ENCODE assay signal across 1 cellular context in genomic region chr5:179825655-179826182, GRCh38.
TF ChIP-seq lines count a peak whose summit lies in the region.

No MANE protein-coding gene starts in this region.

TF ChIP-seq in HepG2, 621 proteins besides CTCF, POLR2A, EP300 and RAD21 (continues in another document):
- no peak for TF ChIP-seq ETV6 (CRISPR knock-in tag; conservative IDR thresholded peaks at IDR 0.05)
- no peak for TF ChIP-seq ZNF724P (CRISPR knock-in tag; IDR thresholded peaks at IDR 0.05; ENCODE audit: borderline replicate concordance)
- no peak for TF ChIP-seq ZEB1 (IDR thresholded peaks at IDR 0.05; ENCODE audit: insufficient replicate concordance, low read depth)
- TF ChIP-seq ZBTB4 (CRISPR knock-in tag; IDR thresholded peaks at IDR 0.05; ENCODE audit: borderline replicate concordance), result peak; percentile 70
- TF ChIP-seq ZNF670 (CRISPR knock-in tag; IDR thresholded peaks at IDR 0.05; ENCODE audit: borderline replicate concordance), result no peak
- TF ChIP-seq TBX2 (CRISPR knock-in tag; IDR thresholded peaks at IDR 0.05; ENCODE audit: borderline replicate concordance), result no peak; the same call in 1 of the 2 replicates
- peak; percentile 49; the same call in 1 of the 2 replicates for TF ChIP-seq POLR2G (IDR thresholded peaks at IDR 0.05; ENCODE audit: low read depth, low read length)
- TF ChIP-seq, protein P1, sequence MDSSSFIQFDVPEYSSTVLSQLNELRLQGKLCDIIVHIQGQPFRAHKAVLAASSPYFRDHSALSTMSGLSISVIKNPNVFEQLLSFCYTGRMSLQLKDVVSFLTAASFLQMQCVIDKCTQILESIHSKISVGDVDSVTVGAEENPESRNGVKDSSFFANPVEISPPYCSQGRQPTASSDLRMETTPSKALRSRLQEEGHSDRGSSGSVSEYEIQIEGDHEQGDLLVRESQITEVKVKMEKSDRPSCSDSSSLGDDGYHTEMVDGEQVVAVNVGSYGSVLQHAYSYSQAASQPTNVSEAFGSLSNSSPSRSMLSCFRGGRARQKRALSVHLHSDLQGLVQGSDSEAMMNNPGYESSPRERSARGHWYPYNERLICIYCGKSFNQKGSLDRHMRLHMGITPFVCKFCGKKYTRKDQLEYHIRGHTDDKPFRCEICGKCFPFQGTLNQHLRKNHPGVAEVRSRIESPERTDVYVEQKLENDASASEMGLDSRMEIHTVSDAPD (CRISPR knock-in tag; IDR thresholded peaks at IDR 0.05), result no peak
- TF ChIP-seq SOX6 (IDR thresholded peaks at IDR 0.05), result no peak
- TF ChIP-seq SOX6 (CRISPR knock-in tag; IDR thresholded peaks at IDR 0.05), result peak; percentile 51; the same call in 1 of the 2 replicates
- peak; percentile 77 for TF ChIP-seq AGO2 (optimal IDR thresholded peaks at IDR 0.05; ENCODE audit: low read depth, low read length)
- TF ChIP-seq FOXP1 (IDR thresholded peaks at IDR 0.05), result no peak
- TF ChIP-seq FOXP1 (CRISPR knock-in tag; IDR thresholded peaks at IDR 0.05), result no peak; the same call in 1 of the 2 replicates
- TF ChIP-seq ZNF614 (CRISPR knock-in tag; IDR thresholded peaks at IDR 0.05; ENCODE audit: borderline replicate concordance), result no peak
- TF ChIP-seq CBX1 (IDR thresholded peaks at IDR 0.05; ENCODE audit: low read depth), result no peak
- no peak for TF ChIP-seq ZNF780A (CRISPR knock-in tag; IDR thresholded peaks at IDR 0.05)
- 0 out of 2 replicates have a peak, but pooled peaks have one; percentile 25 for TF ChIP-seq RFXAP (CRISPR knock-in tag; IDR thresholded peaks at IDR 0.05; ENCODE audit: borderline replicate concordance)
- TF ChIP-seq HIC2 (CRISPR knock-in tag; IDR thresholded peaks at IDR 0.05; ENCODE audit: low read depth), result 0 out of 2 replicates have a peak, but pooled peaks have one; percentile 47
- TF ChIP-seq KLF16 (CRISPR knock-in tag; IDR thresholded peaks at IDR 0.05), result no peak
- TF ChIP-seq SMYD3 (CRISPR knock-in tag; IDR thresholded peaks at IDR 0.05), result 0 out of 2 replicates have a peak, but pooled peaks have one; percentile 12
- TF ChIP-seq NBN (conservative IDR thresholded peaks at IDR 0.05), result no peak
- TF ChIP-seq ZNF121 (CRISPR knock-in tag; IDR thresholded peaks at IDR 0.05), result no peak
- no peak for TF ChIP-seq AHR (CRISPR knock-in tag; IDR thresholded peaks at IDR 0.05)
- TF ChIP-seq ZKSCAN8 (CRISPR knock-in tag; IDR thresholded peaks at IDR 0.05; ENCODE audit: borderline replicate concordance), result 0 out of 2 replicates have a peak, but pooled peaks have one; percentile 25
- TF ChIP-seq, protein P2, sequence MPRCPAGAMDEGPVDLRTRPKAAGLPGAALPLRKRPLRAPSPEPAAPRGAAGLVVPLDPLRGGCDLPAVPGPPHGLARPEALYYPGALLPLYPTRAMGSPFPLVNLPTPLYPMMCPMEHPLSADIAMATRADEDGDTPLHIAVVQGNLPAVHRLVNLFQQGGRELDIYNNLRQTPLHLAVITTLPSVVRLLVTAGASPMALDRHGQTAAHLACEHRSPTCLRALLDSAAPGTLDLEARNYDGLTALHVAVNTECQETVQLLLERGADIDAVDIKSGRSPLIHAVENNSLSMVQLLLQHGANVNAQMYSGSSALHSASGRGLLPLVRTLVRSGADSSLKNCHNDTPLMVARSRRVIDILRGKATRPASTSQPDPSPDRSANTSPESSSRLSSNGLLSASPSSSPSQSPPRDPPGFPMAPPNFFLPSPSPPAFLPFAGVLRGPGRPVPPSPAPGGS (CRISPR knock-in tag; IDR thresholded peaks at IDR 0.05), result no peak
- TF ChIP-seq, protein P3, sequence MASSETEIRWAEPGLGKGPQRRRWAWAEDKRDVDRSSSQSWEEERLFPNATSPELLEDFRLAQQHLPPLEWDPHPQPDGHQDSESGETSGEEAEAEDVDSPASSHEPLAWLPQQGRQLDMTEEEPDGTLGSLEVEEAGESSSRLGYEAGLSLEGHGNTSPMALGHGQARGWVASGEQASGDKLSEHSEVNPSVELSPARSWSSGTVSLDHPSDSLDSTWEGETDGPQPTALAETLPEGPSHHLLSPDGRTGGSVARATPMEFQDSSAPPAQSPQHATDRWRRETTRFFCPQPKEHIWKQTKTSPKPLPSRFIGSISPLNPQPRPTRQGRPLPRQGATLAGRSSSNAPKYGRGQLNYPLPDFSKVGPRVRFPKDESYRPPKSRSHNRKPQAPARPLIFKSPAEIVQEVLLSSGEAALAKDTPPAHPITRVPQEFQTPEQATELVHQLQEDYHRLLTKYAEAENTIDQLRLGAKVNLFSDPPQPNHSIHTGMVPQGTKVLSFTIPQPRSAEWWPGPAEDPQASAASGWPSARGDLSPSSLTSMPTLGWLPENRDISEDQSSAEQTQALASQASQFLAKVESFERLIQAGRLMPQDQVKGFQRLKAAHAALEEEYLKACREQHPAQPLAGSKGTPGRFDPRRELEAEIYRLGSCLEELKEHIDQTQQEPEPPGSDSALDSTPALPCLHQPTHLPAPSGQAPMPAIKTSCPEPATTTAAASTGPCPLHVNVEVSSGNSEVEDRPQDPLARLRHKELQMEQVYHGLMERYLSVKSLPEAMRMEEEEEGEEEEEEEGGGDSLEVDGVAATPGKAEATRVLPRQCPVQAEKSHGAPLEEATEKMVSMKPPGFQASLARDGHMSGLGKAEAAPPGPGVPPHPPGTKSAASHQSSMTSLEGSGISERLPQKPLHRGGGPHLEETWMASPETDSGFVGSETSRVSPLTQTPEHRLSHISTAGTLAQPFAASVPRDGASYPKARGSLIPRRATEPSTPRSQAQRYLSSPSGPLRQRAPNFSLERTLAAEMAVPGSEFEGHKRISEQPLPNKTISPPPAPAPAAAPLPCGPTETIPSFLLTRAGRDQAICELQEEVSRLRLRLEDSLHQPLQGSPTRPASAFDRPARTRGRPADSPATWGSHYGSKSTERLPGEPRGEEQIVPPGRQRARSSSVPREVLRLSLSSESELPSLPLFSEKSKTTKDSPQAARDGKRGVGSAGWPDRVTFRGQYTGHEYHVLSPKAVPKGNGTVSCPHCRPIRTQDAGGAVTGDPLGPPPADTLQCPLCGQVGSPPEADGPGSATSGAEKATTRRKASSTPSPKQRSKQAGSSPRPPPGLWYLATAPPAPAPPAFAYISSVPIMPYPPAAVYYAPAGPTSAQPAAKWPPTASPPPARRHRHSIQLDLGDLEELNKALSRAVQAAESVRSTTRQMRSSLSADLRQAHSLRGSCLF (CRISPR knock-in tag; IDR thresholded peaks at IDR 0.05; ENCODE audit: borderline replicate concordance), result no peak
- TF ChIP-seq NR2F6 (IDR thresholded peaks at IDR 0.05), result peak; percentile 29; the same call in 1 of the 2 replicates
- TF ChIP-seq NR2F6 (CRISPR knock-in tag; IDR thresholded peaks at IDR 0.05), result peak; percentile 25; the same call in 1 of the 2 replicates
- no peak for TF ChIP-seq RBAK (CRISPR knock-in tag; IDR thresholded peaks at IDR 0.05)
- TF ChIP-seq CBX2 (IDR thresholded peaks at IDR 0.05; ENCODE audit: low read depth, low read length), result no peak
- TF ChIP-seq CBX2 (CRISPR knock-in tag; IDR thresholded peaks at IDR 0.05; ENCODE audit: low read depth), result no peak
- TF ChIP-seq ZNF44 (CRISPR knock-in tag; IDR thresholded peaks at IDR 0.05), result no peak
- no peak for TF ChIP-seq SIX4 (CRISPR knock-in tag; IDR thresholded peaks at IDR 0.05)
- no peak for TF ChIP-seq ISX (CRISPR knock-in tag; conservative IDR thresholded peaks at IDR 0.05)
- TF ChIP-seq, protein P4, sequence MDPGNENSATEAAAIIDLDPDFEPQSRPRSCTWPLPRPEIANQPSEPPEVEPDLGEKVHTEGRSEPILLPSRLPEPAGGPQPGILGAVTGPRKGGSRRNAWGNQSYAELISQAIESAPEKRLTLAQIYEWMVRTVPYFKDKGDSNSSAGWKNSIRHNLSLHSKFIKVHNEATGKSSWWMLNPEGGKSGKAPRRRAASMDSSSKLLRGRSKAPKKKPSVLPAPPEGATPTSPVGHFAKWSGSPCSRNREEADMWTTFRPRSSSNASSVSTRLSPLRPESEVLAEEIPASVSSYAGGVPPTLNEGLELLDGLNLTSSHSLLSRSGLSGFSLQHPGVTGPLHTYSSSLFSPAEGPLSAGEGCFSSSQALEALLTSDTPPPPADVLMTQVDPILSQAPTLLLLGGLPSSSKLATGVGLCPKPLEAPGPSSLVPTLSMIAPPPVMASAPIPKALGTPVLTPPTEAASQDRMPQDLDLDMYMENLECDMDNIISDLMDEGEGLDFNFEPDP (CRISPR knock-in tag; conservative IDR thresholded peaks at IDR 0.05), result no peak
- TF ChIP-seq ATF4 (CRISPR knock-in tag; IDR thresholded peaks at IDR 0.05), result no peak
- peak; percentile 61; the same call in 1 of the 2 replicates for TF ChIP-seq GATAD2A (CRISPR knock-in tag; IDR thresholded peaks at IDR 0.05)
- no peak for TF ChIP-seq PHF8 (CRISPR knock-in tag; IDR thresholded peaks at IDR 0.05)
- TF ChIP-seq FOXK1 (CRISPR knock-in tag; IDR thresholded peaks at IDR 0.05; ENCODE audit: borderline replicate concordance, low read depth), result no peak; the same call in 1 of the 2 replicates
- TF ChIP-seq CAMTA2 (CRISPR knock-in tag; IDR thresholded peaks at IDR 0.05; ENCODE audit: borderline replicate concordance), result no peak
- no peak for TF ChIP-seq CBFB (CRISPR knock-in tag; IDR thresholded peaks at IDR 0.05)
- TF ChIP-seq TSC22D2 (CRISPR knock-in tag; IDR thresholded peaks at IDR 0.05; ENCODE audit: borderline replicate concordance), result no peak
- no peak for TF ChIP-seq ZSCAN25 (CRISPR knock-in tag; IDR thresholded peaks at IDR 0.05)
- no peak for TF ChIP-seq ZNF83 (CRISPR knock-in tag; IDR thresholded peaks at IDR 0.05; ENCODE audit: borderline replicate concordance)
- TF ChIP-seq, protein P5, sequence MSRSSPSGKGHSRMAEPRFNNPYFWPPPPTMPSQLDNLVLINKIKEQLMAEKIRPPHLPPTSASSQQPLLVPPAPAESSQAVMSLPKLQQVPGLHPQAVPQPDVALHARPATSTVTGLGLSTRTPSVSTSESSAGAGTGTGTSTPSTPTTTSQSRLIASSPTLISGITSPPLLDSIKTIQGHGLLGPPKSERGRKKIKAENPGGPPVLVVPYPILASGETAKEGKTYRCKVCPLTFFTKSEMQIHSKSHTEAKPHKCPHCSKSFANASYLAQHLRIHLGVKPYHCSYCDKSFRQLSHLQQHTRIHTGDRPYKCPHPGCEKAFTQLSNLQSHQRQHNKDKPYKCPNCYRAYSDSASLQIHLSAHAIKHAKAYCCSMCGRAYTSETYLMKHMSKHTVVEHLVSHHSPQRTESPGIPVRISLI (CRISPR knock-in tag; IDR thresholded peaks at IDR 0.05; ENCODE audit: borderline replicate concordance), result peak; percentile 96
- no peak for TF ChIP-seq ZNF580 (CRISPR knock-in tag; IDR thresholded peaks at IDR 0.05; ENCODE audit: borderline replicate concordance, low read depth)
- TF ChIP-seq BHLHE40 (IDR thresholded peaks at IDR 0.05; ENCODE audit: low read length), result no peak
- no peak for TF ChIP-seq TCF12 (IDR thresholded peaks at IDR 0.05)
- TF ChIP-seq TCF12 (CRISPR knock-in tag; IDR thresholded peaks at IDR 0.05), result no peak
- TF ChIP-seq ZNF263 (CRISPR knock-in tag; IDR thresholded peaks at IDR 0.05), result peak; percentile 5; the same call in 1 of the 2 replicates
